ENCODE assay signal across 22 cellular contexts in genomic region chr7:128150223-128150622, GRCh38.
"Had no signal": no experiment of that assay in that cellular context is flagged by ENCODE, and none has a peak within 500 bp of the region (broad histone marks: within the 10 kb centered on the region; RNA-seq: fewer than 3 reads in every experiment).

No MANE protein-coding gene starts in this region.

- FAIRE-seq: HepG2, RCC 7860 had no signal

- ATAC-seq: HepG2 had no signal

- H3K9me3 ChIP-seq: SJSA1 had no signal

- H3K4me2 ChIP-seq: KMS-11 had no signal

- H3K4me1 ChIP-seq: SJSA1 had no signal

- DNase-seq: IMR-90, Kasumi-1, MM.1S, NCI-H1092 treated with DMSO at 0.1 percent for 48 hours, NCI-H1436, NCI-H187, NCI-H2029, NCI-H2081 treated with DMSO at 0.1 percent for 48 hours, NCI-H2171, NCI-H226, NCI-H446, NCI-H510A, NCI-H524 treated with DMSO at 0.1 percent for 48 hours, NCI-H774, Right ventricle myocardium superior, RPMI8226, SIG-M5 had no signal

- H3K27ac ChIP-seq: KMS-11, SJSA1, SK-N-MC had no signal

- H3K9ac ChIP-seq: KMS-11 had no signal

- H3K4me3 ChIP-seq: SJSA1, SK-N-MC had no signal

- H3K36me3 ChIP-seq: SJSA1 had no signal
